14 cellular contexts compared by ENCODE assay signal in the genomic region with DNA sequence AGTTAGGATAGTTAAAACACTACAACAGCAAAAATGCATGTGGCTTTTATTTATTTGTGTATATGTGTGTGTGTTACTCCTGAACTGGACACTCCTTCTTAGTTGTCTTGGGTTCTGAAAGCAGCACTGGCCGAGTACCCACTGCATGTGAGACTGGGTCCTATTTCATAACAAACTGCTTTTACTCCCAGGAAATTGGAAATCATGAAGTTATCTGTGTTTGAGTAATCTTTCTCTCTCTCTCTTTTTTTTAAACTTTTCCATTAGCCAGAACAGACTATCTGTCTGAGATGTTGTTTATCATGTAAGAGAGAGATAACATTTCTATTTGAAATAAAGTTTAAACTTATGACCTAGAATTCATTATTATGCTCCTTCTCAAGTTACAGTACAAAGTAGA.
DNase-seq lines count a peak whose midpoint lies in the region; FAIRE-seq and TF ChIP-seq lines count a peak whose summit lies in the region.
"Had no signal": no experiment of that assay in that cellular context is flagged by ENCODE, and none has a peak within 500 bp of the region (broad histone marks: within the 10 kb centered on the region; RNA-seq: fewer than 3 reads in every experiment).

No MANE protein-coding gene starts in this region.

- H3K4me1 Mint-ChIP-seq in mesothelial cell of epicardium, result peaks cover 53% of the 10 kb centered on the region
- H3K4me1 Mint-ChIP-seq: CD8-positive, alpha-beta memory T cell; IgD-negative memory B cell had no signal

- peak overlapping the region; percentile 77 for H3K27ac Mint-ChIP-seq in mesothelial cell of epicardium
- H3K27ac Mint-ChIP-seq: CD8-positive, alpha-beta memory T cell; GM23338; IgD-negative memory B cell had no signal

- H3K9me3 Mint-ChIP-seq in mesothelial cell of epicardium, result peaks cover 11% of the 10 kb centered on the region
- H3K9me3 Mint-ChIP-seq: CD8-positive, alpha-beta memory T cell; GM23338; H9; IgD-negative memory B cell had no signal

- no peaks in the 10 kb centered on the region for H3K27me3 Mint-ChIP-seq in mesothelial cell of epicardium (ENCODE audit: low read depth)

- H3K4me2 ChIP-seq in SK-N-SH, result no peak overlapping the region
- H3K4me2 ChIP-seq: GM23338 had no signal

- no peak for TF ChIP-seq CTCF in D721Med (IDR thresholded peaks at IDR 0.05; ENCODE audit: insufficient read depth, missing control alignments)
- no peak for TF ChIP-seq CTCF in SK-N-SH (IDR thresholded peaks at IDR 0.05)
- TF ChIP-seq CTCF in mesothelial cell of epicardium (IDR thresholded peaks at IDR 0.05; ENCODE audit: unreplicated experiment), result no peak

- H3K27me3 ChIP-seq in SK-N-SH (ENCODE audit: insufficient read depth) (no peaks in the 10 kb centered on the region), ectodermal cell (ENCODE audit: control insufficient read depth, insufficient read depth, low read length, poor library complexity, severe bottlenecking) (no peaks in the 10 kb centered on the region)

- TF ChIP-seq RAD21 in SK-N-SH (IDR thresholded peaks at IDR 0.05; ENCODE audit: low read length), result no peak

- DNase-seq in D721Med (ENCODE audit: insufficient read length, low spot score) (no peak), SK-N-SH (no peak), mesothelial cell of epicardium (ENCODE audit: low spot score in 2 of 2, unreplicated experiment in 2 of 2) (no peak), GOT3 (lab: John Stamatoyannopoulos, UW) (no peak), substantia nigra (lab: John Stamatoyannopoulos, UW) (no peak)
- no peak for DNase-seq in activated CD8-positive, alpha-beta memory T cell treated with anti-CD3 and anti-CD28 coated beads, Interleukin-2, amount 50 U/mL, for 48 hours
- DNase-seq: CD8-positive, alpha-beta memory T cell; DMS 273 treated with DMSO at 0.1 percent for 48 hours; H9 had no signal

- H3K27ac ChIP-seq in SK-N-SH (ENCODE audit: low read depth in 2 of 2, low read length in 1 of 2) (peak overlapping the region in 1 of 2 experiments; percentile 91; a peak in 2 of 4 replicates), ectodermal cell (ENCODE audit: insufficient read depth, low read depth, low read length, poor library complexity, severe bottlenecking) (peak overlapping the region; percentile 9), substantia nigra (ENCODE audit: low read depth, low read length, poor library complexity, severe bottlenecking) (no peak overlapping the region)

- 0% methylated on average over 1 of the region's 1 CpG for WGBS in SK-N-SH (ENCODE audit: low lambda C conversion rate)
- 88 to 100% methylated on average over 1 of the region's 1 CpG for WGBS in ectodermal cell, 2 experiments

- peaks cover 7% of the 10 kb centered on the region for H3K36me3 Mint-ChIP-seq in mesothelial cell of epicardium
- H3K36me3 Mint-ChIP-seq: CD8-positive, alpha-beta memory T cell; IgD-negative memory B cell had no signal

- peak overlapping the region; percentile 24; the same call in 1 of the 2 replicates for H2AFZ ChIP-seq in SK-N-SH (ENCODE audit: low read depth)
- H2AFZ ChIP-seq: GM23338 had no signal

- H3K4me3 Mint-ChIP-seq in mesothelial cell of epicardium, result no peak overlapping the region
- H3K4me3 Mint-ChIP-seq: CD8-positive, alpha-beta memory T cell; GM23338; H9; IgD-negative memory B cell had no signal

- H3K4me3 ChIP-seq in SK-N-SH (ENCODE audit: low read depth in 2 of 2, low read length in 1 of 2) (no peak overlapping the region), ectodermal cell (ENCODE audit: insufficient read depth, low read depth, low read length) (no peak overlapping the region)
- H3K4me3 ChIP-seq: GM12878, GM23338 had no signal

- H3K36me3 ChIP-seq in SK-N-SH (replicated peaks in 1 of 2; ENCODE audit: control insufficient read depth in 1 of 2, insufficient read depth in 2 of 2, low read length in 1 of 2) (no peaks in the 10 kb centered on the region), ectodermal cell (ENCODE audit: control insufficient read depth, insufficient read depth, low read length) (no peaks in the 10 kb centered on the region)

- POLR2A ChIA-PET in SK-N-SH (lab: Yijun Ruan, JAX), result no interaction called here

- FAIRE-seq in D721Med (lab: Jason Lieb, UNC), result peak; percentile 11
- FAIRE-seq: GM12878, GM18507 had no signal

- CTCF ChIA-PET in SK-N-SH (lab: Yijun Ruan, JAX), result interaction anchor here (0.9 to 7.1 kb wide), 3 partner anchors 10 to 21 kb away, joined by 4 to 51 read pairs (median 4); no protein-coding TSS in a partner anchor

- TF ChIP-seq EP300 in SK-N-SH (IDR thresholded peaks at IDR 0.05; ENCODE audit: borderline replicate concordance in 1 of 2, low read depth in 1 of 2, low read length in 1 of 2), result no peak

- no peak overlapping the region for H3K9ac ChIP-seq in SK-N-SH

- H3K79me2 ChIP-seq in SK-N-SH (ENCODE audit: insufficient read depth), result no peaks in the 10 kb centered on the region

- H3K9me2 ChIP-seq in SK-N-SH, result no peaks in the 10 kb centered on the region

- no peaks in the 10 kb centered on the region for H4K20me1 ChIP-seq in SK-N-SH (ENCODE audit: insufficient read depth)

- H3K9me3 ChIP-seq in SK-N-SH, result no peaks in the 10 kb centered on the region
- H3K9me3 ChIP-seq in ectodermal cell (ENCODE audit: control insufficient read depth, low read length), result no peaks in the 10 kb centered on the region

- peaks cover 3 to 25% of the 10 kb centered on the region in 2 experiments; a peak in 3 of 4 replicates for H3K4me1 ChIP-seq in SK-N-SH (ENCODE audit: control insufficient read depth in 1 of 2, insufficient read depth in 2 of 2, low read depth in 1 of 2, low read length in 1 of 2)
- no peaks in the 10 kb centered on the region for H3K4me1 ChIP-seq in ectodermal cell (ENCODE audit: control insufficient read depth, insufficient read depth, low read length)

- H3F3A ChIP-seq in SK-N-SH (replicated peaks; ENCODE audit: insufficient read depth), result peaks cover 7% of the 10 kb centered on the region

TF ChIP-seq in SK-N-SH, 30 proteins besides CTCF, POLR2A, EP300 and RAD21:
- no peak; the same call in 1 of the 2 replicates for TF ChIP-seq RXRA (IDR thresholded peaks at IDR 0.05; ENCODE audit: borderline replicate concordance, low read depth)
- TF ChIP-seq CHD2 (IDR thresholded peaks at IDR 0.05; ENCODE audit: low read length, partially characterized antibody), result no peak
- TF ChIP-seq FOXJ3 (CRISPR knock-in tag; IDR thresholded peaks at IDR 0.05), result no peak
- no peak for TF ChIP-seq TAF1 (IDR thresholded peaks at IDR 0.05; ENCODE audit: borderline replicate concordance, low read depth, low read length)
- no peak for TF ChIP-seq SIN3A (IDR thresholded peaks at IDR 0.05; ENCODE audit: borderline replicate concordance, low read depth, low read length)
- TF ChIP-seq, protein P1, sequence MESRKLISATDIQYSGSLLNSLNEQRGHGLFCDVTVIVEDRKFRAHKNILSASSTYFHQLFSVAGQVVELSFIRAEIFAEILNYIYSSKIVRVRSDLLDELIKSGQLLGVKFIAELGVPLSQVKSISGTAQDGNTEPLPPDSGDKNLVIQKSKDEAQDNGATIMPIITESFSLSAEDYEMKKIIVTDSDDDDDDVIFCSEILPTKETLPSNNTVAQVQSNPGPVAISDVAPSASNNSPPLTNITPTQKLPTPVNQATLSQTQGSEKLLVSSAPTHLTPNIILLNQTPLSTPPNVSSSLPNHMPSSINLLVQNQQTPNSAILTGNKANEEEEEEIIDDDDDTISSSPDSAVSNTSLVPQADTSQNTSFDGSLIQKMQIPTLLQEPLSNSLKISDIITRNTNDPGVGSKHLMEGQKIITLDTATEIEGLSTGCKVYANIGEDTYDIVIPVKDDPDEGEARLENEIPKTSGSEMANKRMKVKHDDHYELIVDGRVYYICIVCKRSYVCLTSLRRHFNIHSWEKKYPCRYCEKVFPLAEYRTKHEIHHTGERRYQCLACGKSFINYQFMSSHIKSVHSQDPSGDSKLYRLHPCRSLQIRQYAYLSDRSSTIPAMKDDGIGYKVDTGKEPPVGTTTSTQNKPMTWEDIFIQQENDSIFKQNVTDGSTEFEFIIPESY (IDR thresholded peaks at IDR 0.05; ENCODE audit: borderline replicate concordance, low read depth), result no peak
- 0 out of 2 replicates have a peak, but pooled peaks have one; percentile 18 for TF ChIP-seq GATA2 (CRISPR knock-in tag; IDR thresholded peaks at IDR 0.05)
- 0 out of 2 replicates have a peak, but pooled peaks have one; percentile 20 for TF ChIP-seq TCF12 (IDR thresholded peaks at IDR 0.05)
